In genomic region chr5:1208221-1208742, GRCh38 we compare ENCODE assay signal across 29 cellular contexts. TPM values are rescaled to one million over a fixed set of nuclear protein-coding genes. Genes with fewer than 3 reads are reported as not detected.
"Had no signal": no experiment of that assay in that cellular context is flagged by ENCODE, and none has a peak within 500 bp of the region (broad histone marks: within the 10 kb centered on the region; RNA-seq: fewer than 3 reads in every experiment).

No MANE protein-coding gene starts in this region.

- H3K27ac Mint-ChIP-seq: activated CD4-positive, alpha-beta memory T cell treated with anti-CD3 and anti-CD28 coated beads, Interleukin-2, amount 10 ng/mL, durations not matched to agents 7 days and 5 days; activated CD4-positive, alpha-beta T cell treated with anti-CD3 and anti-CD28 coated beads, Interleukin-2, amount 10 ng/mL, durations not matched to agents 7 days and 5 days; activated naive CD4-positive, alpha-beta T cell treated with anti-CD3 and anti-CD28 coated beads for 36 hours; activated naive CD8-positive, alpha-beta T cell; activated T-helper 17 cell treated with anti-CD3 and anti-CD28 coated beads, Interleukin-2, amount 50 U/mL, for 72 hours had no signal

- H3K9me3 ChIP-seq: Peyer's patch had no signal

- FAIRE-seq: astrocyte had no signal

- H3K9me3 Mint-ChIP-seq: activated CD4-positive, alpha-beta memory T cell treated with anti-CD3 and anti-CD28 coated beads, Interleukin-2, amount 10 ng/mL, durations not matched to agents 7 days and 5 days; activated naive CD4-positive, alpha-beta T cell treated with anti-CD3 and anti-CD28 coated beads for 36 hours; activated T-helper 17 cell treated with anti-CD3 and anti-CD28 coated beads, Interleukin-2, amount 50 U/mL, for 72 hours; brain had no signal

- H3K4me1 Mint-ChIP-seq: activated CD4-positive, alpha-beta memory T cell treated with anti-CD3 and anti-CD28 coated beads, Interleukin-2, amount 10 ng/mL, durations not matched to agents 7 days and 5 days; activated CD4-positive, alpha-beta T cell treated with anti-CD3 and anti-CD28 coated beads, Interleukin-2, amount 10 ng/mL, durations not matched to agents 7 days and 5 days; activated T-helper 17 cell treated with anti-CD3 and anti-CD28 coated beads, Interleukin-2, amount 50 U/mL, for 72 hours had no signal

- H3K27ac ChIP-seq: RWPE1, VCaP had no signal

- H3K27me3 Mint-ChIP-seq: activated naive CD8-positive, alpha-beta T cell had no signal

- H3K36me3 Mint-ChIP-seq: activated naive CD8-positive, alpha-beta T cell; brain had no signal

- ATAC-seq: activated T-helper 17 cell treated with anti-CD3 and anti-CD28 coated beads, Interleukin-2, amount 50 U/mL, for 72 hours had no signal

- DNase-seq: activated CD4-positive, alpha-beta memory T cell treated with anti-CD3 and anti-CD28 coated beads, Interleukin-2, amount 10 ng/mL, durations not matched to agents 7 days and 5 days; activated CD4-positive, alpha-beta T cell treated with anti-CD3 and anti-CD28 coated beads, Interleukin-2, amount 10 ng/mL, durations not matched to agents 7 days and 5 days; activated CD4-positive, CD25-positive, alpha-beta regulatory T cell; activated gamma-delta T cell; activated naive CD4-positive, alpha-beta T cell treated with anti-CD3 and anti-CD28 coated beads for 36 hours; activated T-cell treated with anti-CD3 and anti-CD28 coated beads for 4 hours; activated T-cell treated with anti-CD3 and anti-CD28 coated beads, Interleukin-2, amount 50 U/mL, for 48 hours; IMR-90; Kasumi-1; KBM-7; NCI-H1048; NCI-H1436 treated with DMSO at 0.1 percent for 48 hours; NCI-H187; NCI-H2081; NCI-H2171 treated with DMSO at 0.1 percent for 48 hours; NCI-H226; NCI-H510A; NCI-H82; SIG-M5; T-helper 1 cell had no signal

- H3K4me3 Mint-ChIP-seq: activated CD4-positive, alpha-beta memory T cell treated with anti-CD3 and anti-CD28 coated beads, Interleukin-2, amount 10 ng/mL, durations not matched to agents 7 days and 5 days; activated CD4-positive, alpha-beta T cell treated with anti-CD3 and anti-CD28 coated beads, Interleukin-2, amount 10 ng/mL, durations not matched to agents 7 days and 5 days; activated naive CD4-positive, alpha-beta T cell treated with anti-CD3 and anti-CD28 coated beads for 36 hours; activated naive CD8-positive, alpha-beta T cell; activated T-helper 17 cell treated with anti-CD3 and anti-CD28 coated beads, Interleukin-2, amount 50 U/mL, for 72 hours; brain had no signal

- H3K27me3 ChIP-seq: Peyer's patch had no signal

RNA-seq across cellular contexts. Expression of gene SLC6A19, which starts 6.9 kb away (rescaled TPM):
- total RNA-seq: activated CD4-positive, alpha-beta memory T cell treated with anti-CD3 and anti-CD28 coated beads, Interleukin-2, amount 10 ng/mL, durations not matched to agents 7 days and 5 days; activated CD4-positive, alpha-beta T cell treated with anti-CD3 and anti-CD28 coated beads, Interleukin-2, amount 10 ng/mL, durations not matched to agents 7 days and 5 days; activated CD8-positive, alpha-beta memory T cell treated with anti-CD3 and anti-CD28 coated beads for 36 hours; activated naive CD4-positive, alpha-beta T cell treated with anti-CD3 and anti-CD28 coated beads for 36 hours; activated T-helper 17 cell treated with anti-CD3 and anti-CD28 coated beads, Interleukin-2, amount 50 U/mL, for 72 hours; astrocyte; IMR-90; T-helper 2 cell treated with Interferon-gamma antibody and Interleukin-4, amounts not matched to agents 100 ng/mL and 5 ng/mL, for 36 hours had no signal
- polyA plus RNA-seq: IMR-90 had no signal

RNA-seq across cellular contexts. Expression of gene SLC6A18, which starts 16.9 kb away (rescaled TPM):
- total RNA-seq: activated CD4-positive, alpha-beta memory T cell treated with anti-CD3 and anti-CD28 coated beads, Interleukin-2, amount 10 ng/mL, durations not matched to agents 7 days and 5 days; activated CD4-positive, alpha-beta T cell treated with anti-CD3 and anti-CD28 coated beads, Interleukin-2, amount 10 ng/mL, durations not matched to agents 7 days and 5 days; activated CD8-positive, alpha-beta memory T cell treated with anti-CD3 and anti-CD28 coated beads for 36 hours; activated naive CD4-positive, alpha-beta T cell treated with anti-CD3 and anti-CD28 coated beads for 36 hours; activated T-helper 17 cell treated with anti-CD3 and anti-CD28 coated beads, Interleukin-2, amount 50 U/mL, for 72 hours; astrocyte; IMR-90; T-helper 2 cell treated with Interferon-gamma antibody and Interleukin-4, amounts not matched to agents 100 ng/mL and 5 ng/mL, for 36 hours had no signal
- polyA plus RNA-seq: IMR-90 had no signal
